In genomic region chr9:114504341-114505186, GRCh38 we compare ENCODE assay signal across 8 cellular contexts. TPM values are rescaled to one million over a fixed set of nuclear protein-coding genes. Genes with fewer than 3 reads are reported as not detected.
DNase-seq lines count a peak whose midpoint lies in the region; ATAC-seq and TF ChIP-seq lines count a peak whose summit lies in the region.

No MANE protein-coding gene starts in this region.

- CTCF ChIA-PET in CD4-positive, alpha-beta T cell (lab: Charles Lee), result interaction anchor here (1.0 to 1.7 kb wide), 3 partner anchors 83 to 119 kb away, joined by 3 to 6 read pairs (median 3); partner anchors contain the start of gene ATP6V1G1

- peak overlapping the region; percentile 43 for H2AFZ ChIP-seq in KMS-11 (ENCODE audit: low read depth)

- H3K4me3 ChIP-seq in KMS-11 (IDR thresholded peaks at IDR 0.05; ENCODE audit: insufficient read depth, low read depth, low read length), result no peak overlapping the region
- no peak overlapping the region for H3K4me3 ChIP-seq in endocrine pancreas (ENCODE audit: control insufficient read depth, insufficient read depth, low read length)

- H3K9ac ChIP-seq in KMS-11 (peak overlapping the region; percentile 67), endocrine pancreas (ENCODE audit: control insufficient read depth, insufficient read depth, low read length) (peak overlapping the region; percentile 65)

- H3K36me3 ChIP-seq in KMS-11 (ENCODE audit: insufficient read depth) (no peaks in the 10 kb centered on the region), endocrine pancreas (ENCODE audit: control insufficient read depth, insufficient read depth, low read length) (no peaks in the 10 kb centered on the region)

- TF ChIP-seq CTCF in CD4-positive, alpha-beta T cell (IDR thresholded peaks at IDR 0.05), result no peak
- TF ChIP-seq CTCF in KMS-11 (conservative IDR thresholded peaks at IDR 0.05; ENCODE audit: low read depth, low read length), result peak; percentile 60

- peak; percentile 21 for ATAC-seq in CD4-positive, alpha-beta T cell (ENCODE audit: poor library complexity)
- peak; percentile 9 for ATAC-seq in stimulated activated naive CD8-positive, alpha-beta T cell treated with anti-CD3 and anti-CD28 coated beads, Interleukin-15, Interleukin-2, amounts not matched to agents 100 U/mL and 50 U/mL, for 24 hours
- ATAC-seq in HG03460 (IDR thresholded peaks at IDR 0.05; ENCODE audit: unreplicated experiment), result no peak
- no peak for ATAC-seq in GM18505 (IDR thresholded peaks at IDR 0.05; ENCODE audit: unreplicated experiment)

- H3K9me3 ChIP-seq in CD4-positive, alpha-beta T cell (ENCODE audit: control insufficient read depth, low read length), result no peaks in the 10 kb centered on the region
- H3K9me3 ChIP-seq in endocrine pancreas (ENCODE audit: control insufficient read depth, low read length), result no peaks in the 10 kb centered on the region

- H3K4me1 Mint-ChIP-seq in CD4-positive, alpha-beta T cell (ENCODE audit: low read depth), result peaks cover 37% of the 10 kb centered on the region

- H3K79me2 ChIP-seq in KMS-11 (ENCODE audit: insufficient read depth, low read depth), result peaks cover 54% of the 10 kb centered on the region

- H3K27me3 ChIP-seq in CD4-positive, alpha-beta T cell (ENCODE audit: control insufficient read depth, insufficient read depth, low read length), result peaks cover 5% of the 10 kb centered on the region
- H3K27me3 ChIP-seq in KMS-11 (ENCODE audit: insufficient read depth, low read depth), result no peaks in the 10 kb centered on the region
- no peaks in the 10 kb centered on the region for H3K27me3 ChIP-seq in endocrine pancreas (ENCODE audit: control insufficient read depth, insufficient read depth, low read length)

- peak overlapping the region; percentile 99 for H3K4me2 ChIP-seq in KMS-11

- H3K4me3 Mint-ChIP-seq in CD4-positive, alpha-beta T cell, result peak overlapping the region; percentile 84

- H3K27ac ChIP-seq in CD4-positive, alpha-beta T cell (ENCODE audit: low read depth, low read length), result no peak overlapping the region
- H3K27ac ChIP-seq in KMS-11, result peak overlapping the region; percentile 83

- H3K27me3 Mint-ChIP-seq in CD4-positive, alpha-beta T cell, result peaks cover 22% of the 10 kb centered on the region

- DNase-seq in CD4-positive, alpha-beta T cell, result peak in 7 of 10 experiments; percentile 5 to 41 (median 15)
- peak; percentile 75 for DNase-seq in activated CD8-positive, alpha-beta memory T cell treated with anti-CD3 and anti-CD28 coated beads for 24 hours
- DNase-seq in mesenteric fat pad (ENCODE audit: low spot score), result peak; percentile 91
- DNase-seq in stimulated activated naive CD8-positive, alpha-beta T cell treated with anti-CD3 and anti-CD28 coated beads, Interleukin-15, Interleukin-2, amounts not matched to agents 100 U/mL and 50 U/mL, for 24 hours, result peak; percentile 48

- H3K4me1 ChIP-seq in KMS-11 (ENCODE audit: low read depth, poor library complexity, severe bottlenecking) (peaks cover 43% of the 10 kb centered on the region), endocrine pancreas (ENCODE audit: control insufficient read depth, insufficient read depth, low read length) (peaks cover 8% of the 10 kb centered on the region)

- no peaks in the 10 kb centered on the region for H4K20me1 ChIP-seq in KMS-11 (ENCODE audit: insufficient read depth)

- no peaks in the 10 kb centered on the region for H3K9me3 Mint-ChIP-seq in CD4-positive, alpha-beta T cell

- no peak for TF ChIP-seq POLR2A in GM18505 (IDR thresholded peaks at IDR 0.05; ENCODE audit: borderline replicate concordance, extremely low read depth, insufficient read depth, insufficient read length)

- POLR2A ChIA-PET in CD4-positive, alpha-beta T cell (lab: Charles Lee), result interaction anchor here (0.6 to 2.1 kb wide), 8 partner anchors 18 to 423 kb away, joined by 3 to 9 read pairs (median 4); partner anchors contain the start of gene ATP6V1G1

- no peaks in the 10 kb centered on the region for H3K36me3 Mint-ChIP-seq in CD4-positive, alpha-beta T cell (ENCODE audit: low read depth)

- intact Hi-C loops in CD4-positive, alpha-beta T cell (cut with DNase I, micrococcal nuclease), result loop anchor here (1.0 to 10.0 kb wide), 6 partner anchors 67 to 400 kb away; no protein-coding TSS in a partner anchor

- H3K27ac Mint-ChIP-seq in CD4-positive, alpha-beta T cell, result no peak overlapping the region

RNA-seq across cellular contexts. Expression of gene WHRN, which starts 0.7 kb away (rescaled TPM):
- total RNA-seq in CD4-positive, alpha-beta T cell, result 10 to 100 TPM; 19.9 to 20.5 TPM
- 5.5 TPM for total RNA-seq in mesenteric fat pad

Comparison
In these comparisons a context has a peak if more than half of its experiments do, and no peak if none do; other contexts are left out.
1. ATAC-seq: peak in CD4-positive, alpha-beta T cell (single experiment) and stimulated activated naive CD8-positive, alpha-beta T cell treated with anti-CD3 and anti-CD28 coated beads, Interleukin-15, Interleukin-2, amounts not matched to agents 100 U/mL and 50 U/mL, for 24 hours (single experiment); none in HG03460 (single experiment) and GM18505 (single experiment).
2. DNase-seq: peak in every context shown above with its lines; median percentile 91 in mesenteric fat pad; 75 in activated CD8-positive, alpha-beta memory T cell treated with anti-CD3 and anti-CD28 coated beads for 24 hours; 48 in stimulated activated naive CD8-positive, alpha-beta T cell treated with anti-CD3 and anti-CD28 coated beads, Interleukin-15, Interleukin-2, amounts not matched to agents 100 U/mL and 50 U/mL, for 24 hours; 15 in CD4-positive, alpha-beta T cell.